ENCODE assay signal across 11 cellular contexts in the genomic region with DNA sequence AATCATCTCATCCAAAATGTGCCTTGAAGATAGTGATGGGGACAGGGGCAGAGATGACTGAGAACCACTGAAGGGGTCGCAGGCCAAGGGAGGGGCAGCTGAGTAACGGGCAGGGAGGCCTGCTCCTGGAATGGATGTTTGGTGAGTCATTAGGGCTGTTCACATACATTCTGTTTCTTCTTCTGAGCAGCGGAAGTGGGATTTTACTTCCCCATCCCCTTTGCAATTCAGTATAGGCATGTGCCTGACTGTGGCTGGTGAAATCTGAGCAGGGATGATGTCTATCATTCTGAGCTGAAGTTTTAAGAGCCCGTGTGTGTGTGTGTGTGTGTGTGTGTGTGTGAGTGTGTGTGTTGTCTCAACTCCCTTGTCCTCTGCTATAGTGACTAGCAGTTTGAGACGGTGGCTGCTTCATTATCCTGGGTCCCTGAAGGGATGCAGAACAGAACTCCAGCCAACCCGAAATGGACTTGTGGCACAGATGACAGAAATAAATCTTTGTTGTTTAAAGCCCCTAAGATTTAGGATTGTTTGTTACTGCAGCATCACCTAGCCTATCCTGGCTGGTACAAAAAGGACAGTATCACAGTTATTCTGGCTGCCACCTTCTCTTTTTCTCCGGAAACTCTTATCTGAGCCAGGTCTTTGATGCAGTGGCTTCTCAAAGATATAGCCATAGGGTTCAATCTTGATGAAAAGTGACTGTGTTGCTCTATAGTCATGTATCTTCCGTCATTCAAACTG. TPM values are rescaled to one million over a fixed set of nuclear protein-coding genes. Genes with fewer than 3 reads are reported as not detected.
A peak's percentile ranks its signal among the peaks of the same experiment; 100 is the strongest.
DNase-seq lines count a peak whose midpoint lies in the region; ATAC-seq and TF ChIP-seq lines count a peak whose summit lies in the region.
"Had no signal": no experiment of that assay in that cellular context is flagged by ENCODE, and none has a peak within 500 bp of the region (broad histone marks: within the 10 kb centered on the region; RNA-seq: fewer than 3 reads in every experiment).

No MANE protein-coding gene starts in this region.

- ATAC-seq in gastroesophageal sphincter (peak; percentile 54), GM21390 (IDR thresholded peaks at IDR 0.05; ENCODE audit: unreplicated experiment) (no peak)

- TF ChIP-seq EP300 in gastroesophageal sphincter (IDR thresholded peaks at IDR 0.05): no peak

- TF ChIP-seq CTCF in gastroesophageal sphincter (IDR thresholded peaks at IDR 0.05): no peak

- H3K36me3 ChIP-seq in gastroesophageal sphincter: no peaks in the 10 kb centered on the region

- DNase-seq in HS-27A (ENCODE audit: low read depth) (peak; percentile 74), SKM-1 treated with dmso at 0.1 percent for 144 hours (lab: John Stamatoyannopoulos, UW; ENCODE audit: unreplicated experiment) (peak; percentile 84), skeletal muscle cell (ENCODE audit: low read depth) (peak; percentile 94), NCI-H82 (lab: John Stamatoyannopoulos, UW) (no peak), NCI-H2171 (lab: John Stamatoyannopoulos, UW) (no peak)
- DNase-seq: cerebellar nuclear complex, NCI-H146, T-helper 1 cell had no signal

- peaks cover 0 to 10% (median 0%) of the 10 kb centered on the region in 3 donors for H3K4me1 ChIP-seq in gastroesophageal sphincter

- H3K4me3 ChIP-seq in gastroesophageal sphincter: no peak overlapping the region
- no peak overlapping the region for H3K4me3 ChIP-seq in skeletal muscle cell (ENCODE audit: low read depth, low read length)
- H3K4me3 ChIP-seq: skin epidermis had no signal

- 72 to 100% methylated on average over 5 to 7 of the region's 8 CpGs for WGBS in gastroesophageal sphincter (ENCODE audit: low coverage in 1 of 2), 2 donors

- H3K27ac ChIP-seq in gastroesophageal sphincter: peak overlapping the region in 2 of 4 donors; percentile 19 to 24

- H3K27me3 ChIP-seq in gastroesophageal sphincter: no peaks in the 10 kb centered on the region

- no peak for TF ChIP-seq POLR2A in gastroesophageal sphincter (IDR thresholded peaks at IDR 0.05)

- no peaks in the 10 kb centered on the region for H3K9me3 ChIP-seq in gastroesophageal sphincter

RNA-seq across cellular contexts. Expression of a gene that starts 29.2 kb away (rescaled TPM):
- 100 to 1,000 TPM in 3 of 4 donors, 10 to 100 TPM in 1; 29.0 to 159 (median 112) TPM for total RNA-seq in gastroesophageal sphincter

RNA-seq across cellular contexts. Expression of a gene that starts 44.8 kb away (rescaled TPM):
- not detected for total RNA-seq in gastroesophageal sphincter

Comparison
In these comparisons a context has a peak if more than half of its experiments do, and no peak if none do; other contexts are left out.
1. DNase-seq: peak in HS-27A (single experiment), SKM-1 treated with dmso at 0.1 percent for 144 hours (single experiment) and skeletal muscle cell (single experiment); none in NCI-H82 (single experiment) and NCI-H2171 (single experiment).